ENCODE assay signal across 8 cellular contexts in genomic region chr2:234463626-234464290, GRCh38. TPM values are rescaled to one million over a fixed set of nuclear protein-coding genes. Genes with fewer than 3 reads are reported as not detected.
A peak's percentile ranks its signal among the peaks of the same experiment; 100 is the strongest.
DNase-seq lines count a peak whose midpoint lies in the region; ATAC-seq and TF ChIP-seq lines count a peak whose summit lies in the region.

No MANE protein-coding gene starts in this region.

- no peaks in the 10 kb centered on the region for H3K9me3 Mint-ChIP-seq in activated naive CD4-positive, alpha-beta T cell treated with anti-CD3 and anti-CD28 coated beads for 36 hours

- H3K27me3 Mint-ChIP-seq in activated naive CD4-positive, alpha-beta T cell treated with anti-CD3 and anti-CD28 coated beads for 36 hours (ENCODE audit: low read depth): no peaks in the 10 kb centered on the region

- H3K36me3 Mint-ChIP-seq in activated naive CD4-positive, alpha-beta T cell treated with anti-CD3 and anti-CD28 coated beads for 36 hours (ENCODE audit: low read depth): no peaks in the 10 kb centered on the region

- ATAC-seq in SK-N-SH treated with all-trans-retinoic acid at 6 μM for 48 hours (no peak; the same call in 2 of the 3 replicates), GM21717 (IDR thresholded peaks at IDR 0.05; ENCODE audit: unreplicated experiment) (no peak), HG03039 (IDR thresholded peaks at IDR 0.05; ENCODE audit: unreplicated experiment) (no peak)

- intact Hi-C loops in activated naive CD4-positive, alpha-beta T cell treated with anti-CD3 and anti-CD28 coated beads for 36 hours (cut with micrococcal nuclease): loop anchor here (1.0 kb wide), 7 partner anchors 9 to 171 kb away; no protein-coding TSS in a partner anchor

- no peaks in the 10 kb centered on the region for H3K9me3 ChIP-seq in HEK293 (ENCODE audit: control insufficient read depth, insufficient read depth, low read depth, low read length)

- no peaks in the 10 kb centered on the region for H3K36me3 ChIP-seq in HEK293 (ENCODE audit: control insufficient read depth in 2 of 2, insufficient read depth in 1 of 2, low read length in 2 of 2)

- peak; percentile 83 for DNase-seq in activated naive CD4-positive, alpha-beta T cell treated with anti-CD3 and anti-CD28 coated beads for 36 hours
- DNase-seq in stimulated activated CD4-positive, alpha-beta T cell treated with anti-CD3 and anti-CD28 coated beads, Interleukin-2, amount 100 ng/mL, for 48 hours: peak; percentile 47 to 55
- DNase-seq in DMS114 treated with DMSO at 0.1 percent for 48 hours (lab: John Stamatoyannopoulos, UW; ENCODE audit: unreplicated experiment): no peak
- no peak for DNase-seq in foreskin melanocyte

- H3K4me1 ChIP-seq in HEK293 (ENCODE audit: control insufficient read depth, insufficient read depth, low read length): peaks cover 4% of the 10 kb centered on the region; the same call in 1 of the 2 replicates

- H3K4me1 Mint-ChIP-seq in activated naive CD4-positive, alpha-beta T cell treated with anti-CD3 and anti-CD28 coated beads for 36 hours (ENCODE audit: low read depth): peaks cover 73% of the 10 kb centered on the region

- H3K27ac Mint-ChIP-seq in activated naive CD4-positive, alpha-beta T cell treated with anti-CD3 and anti-CD28 coated beads for 36 hours: peak overlapping the region; percentile 89

- CTCF ChIA-PET in HEK293 (lab: Yijun Ruan, JAX): no interaction called here
- CTCF ChIA-PET in activated naive CD4-positive, alpha-beta T cell treated with anti-CD3 and anti-CD28 coated beads for 36 hours (lab: Charles Lee): interaction anchor here (0.6 to 2.9 kb wide), 5 partner anchors 12 to 32 kb away, joined by 3 to 11 read pairs (median 7); no protein-coding TSS in a partner anchor

- no peak for TF ChIP-seq CTCF in HEK293 (tag by site-specific recombination; IDR thresholded peaks at IDR 0.05)

- no peak overlapping the region for H3K4me3 ChIP-seq in HEK293 (ENCODE audit: low read depth, low read length)

- H3K27ac ChIP-seq in HEK293 (ENCODE audit: extremely low read depth, low read depth, low read length): no peak overlapping the region

- peak overlapping the region; percentile 72 for H3K4me3 Mint-ChIP-seq in activated naive CD4-positive, alpha-beta T cell treated with anti-CD3 and anti-CD28 coated beads for 36 hours

- POLR2A ChIA-PET in HEK293 (lab: Yijun Ruan, JAX): no interaction called here

TF ChIP-seq in HEK293, 187 proteins besides CTCF, POLR2A, EP300 and RAD21 (continues in another document):
- TF ChIP-seq ZNF510 (tag by site-specific recombination; IDR thresholded peaks at IDR 0.05; ENCODE audit: insufficient replicate concordance): no peak
- peak; percentile 79 for TF ChIP-seq ZNF629 (tag by site-specific recombination; IDR thresholded peaks at IDR 0.05)
- TF ChIP-seq BCL6B (tag by site-specific recombination; IDR thresholded peaks at IDR 0.05): peak; percentile 70; the same call in 1 of the 2 replicates
- TF ChIP-seq ZBTB7A (tag by site-specific recombination; IDR thresholded peaks at IDR 0.05; ENCODE audit: low read depth): no peak
- TF ChIP-seq TSHZ1 (tag by site-specific recombination; IDR thresholded peaks at IDR 0.05; ENCODE audit: borderline replicate concordance): 0 out of 2 replicates have a peak, but pooled peaks have one; percentile 5
- peak; percentile 48; the same call in 1 of the 2 replicates for TF ChIP-seq SP7 (tag by site-specific recombination; IDR thresholded peaks at IDR 0.05)
- no peak for TF ChIP-seq ZBTB17 (tag by site-specific recombination; IDR thresholded peaks at IDR 0.05)
- TF ChIP-seq GLIS1 (tag by site-specific recombination; IDR thresholded peaks at IDR 0.05): peak; percentile 52
- TF ChIP-seq ZNF555 (tag by site-specific recombination; conservative IDR thresholded peaks at IDR 0.05): no peak

TF ChIP-seq in SK-N-SH treated with all-trans-retinoic acid at 6 μM for 48 hours, 23 proteins besides CTCF, POLR2A, EP300 and RAD21:
- TF ChIP-seq TCF4 (CRISPR knock-in tag; IDR thresholded peaks at IDR 0.05; ENCODE audit: borderline replicate concordance): peak; percentile 37; the same call in 1 of the 2 replicates
- no peak for TF ChIP-seq PATZ1 (CRISPR knock-in tag; IDR thresholded peaks at IDR 0.05; ENCODE audit: borderline replicate concordance)
TF ChIP-seq in SK-N-SH treated with all-trans-retinoic acid at 6 μM for 48 hours: peak in this region for 1.

RNA-seq across cellular contexts. Expression of gene ARL4C, which starts 33.1 kb away (rescaled TPM):
- 10 to 100 TPM; 24.2 to 24.9 TPM for total RNA-seq in activated naive CD4-positive, alpha-beta T cell treated with anti-CD3 and anti-CD28 coated beads for 36 hours

Comparison
In these comparisons a context has a peak if more than half of its experiments do, and no peak if none do; other contexts are left out.
1. DNase-seq: peak in activated naive CD4-positive, alpha-beta T cell treated with anti-CD3 and anti-CD28 coated beads for 36 hours (single experiment) and stimulated activated CD4-positive, alpha-beta T cell treated with anti-CD3 and anti-CD28 coated beads, Interleukin-2, amount 100 ng/mL, for 48 hours (2 of 2); none in DMS114 treated with DMSO at 0.1 percent for 48 hours (single experiment) and foreskin melanocyte (single experiment).